31 cellular contexts compared by ENCODE assay signal in genomic region chr1:94765958-94766357, GRCh38. TPM values are rescaled to one million over a fixed set of nuclear protein-coding genes. Genes with fewer than 3 reads are reported as not detected.
"Had no signal": no experiment of that assay in that cellular context is flagged by ENCODE, and none has a peak within 500 bp of the region (broad histone marks: within the 10 kb centered on the region; RNA-seq: fewer than 3 reads in every experiment).

No MANE protein-coding gene starts in this region.

- H3K4me1 Mint-ChIP-seq: activated B cell treated with CpG ODN at 0.5 μM for 24 hours; activated naive CD4-positive, alpha-beta T cell treated with anti-CD3 and anti-CD28 coated beads, Interleukin-2, amount 10 ng/mL, durations not matched to agents 7 days and 5 days; activated naive CD8-positive, alpha-beta T cell treated with anti-CD3 and anti-CD28 coated beads, Interleukin-2, amount 10 ng/mL, durations not matched to agents 7 days and 5 days; central memory CD8-positive, alpha-beta T cell; T-helper 17 cell had no signal

- H3K4me3 ChIP-seq: coronary artery, esophagus squamous epithelium, gastroesophageal sphincter, heart right ventricle had no signal

- H3K9me3 ChIP-seq: esophagus squamous epithelium, gastroesophageal sphincter had no signal

- H3K27me3 Mint-ChIP-seq: effector memory CD8-positive, alpha-beta T cell had no signal

- H3K9me3 Mint-ChIP-seq: activated naive CD4-positive, alpha-beta T cell treated with anti-CD3 and anti-CD28 coated beads, Interleukin-2, amount 10 ng/mL, durations not matched to agents 7 days and 5 days; central memory CD8-positive, alpha-beta T cell; T-helper 2 cell treated with Interferon-gamma antibody and Interleukin-4, amounts not matched to agents 5 μg/mL and 100 μg/mL, for 36 hours had no signal

- H3K4me3 Mint-ChIP-seq: activated B cell treated with CpG ODN at 0.5 μM for 24 hours; activated CD8-positive, alpha-beta T cell treated with anti-CD3 and anti-CD28 coated beads for 36 hours; activated naive CD4-positive, alpha-beta T cell treated with anti-CD3 and anti-CD28 coated beads, Interleukin-2, amount 10 ng/mL, durations not matched to agents 7 days and 5 days; activated naive CD8-positive, alpha-beta T cell treated with anti-CD3 and anti-CD28 coated beads, Interleukin-2, amount 10 ng/mL, durations not matched to agents 7 days and 5 days; activated T-helper 1 cell treated with anti-CD3 and anti-CD28 coated beads, Interleukin-12 subunit alpha, Interleukin-12 subunit beta, Interleukin-2, Interleukin-4 antibody, amounts not matched to agents 30 ng/mL and 10 ng/mL and 1 ng/mL, durations not matched to agents 14 hours and 24 hours and 36 hours; central memory CD8-positive, alpha-beta T cell; effector memory CD8-positive, alpha-beta T cell; T-helper 17 cell; T-helper 2 cell treated with Interferon-gamma antibody and Interleukin-4, amounts not matched to agents 5 μg/mL and 100 μg/mL, for 36 hours had no signal

- DNase-seq: activated B cell treated with CpG ODN at 0.5 μM for 24 hours; activated CD4-positive, alpha-beta T cell treated with anti-CD3 and anti-CD28 coated beads for 48 hours; activated CD4-positive, alpha-beta T cell treated with anti-CD3 and anti-CD28 coated beads, Interleukin-2, amount 50 U/mL, for 1 hour; activated CD4-positive, alpha-beta T cell treated with anti-CD3 and anti-CD28 coated beads, Interleukin-2, amount 50 U/mL, for 48 hours; activated CD8-positive, alpha-beta memory T cell treated with anti-CD3 and anti-CD28 coated beads for 24 hours; activated CD8-positive, alpha-beta T cell treated with anti-CD3 and anti-CD28 coated beads for 36 hours; activated gamma-delta T cell; activated naive CD4-positive, alpha-beta T cell; activated naive CD4-positive, alpha-beta T cell treated with anti-CD3 and anti-CD28 coated beads, Interleukin-2, amount 10 ng/mL, durations not matched to agents 7 days and 5 days; activated naive CD8-positive, alpha-beta T cell treated with anti-CD3 and anti-CD28 coated beads, Interleukin-2, amount 10 ng/mL, durations not matched to agents 7 days and 5 days; activated T-cell treated with anti-CD3 and anti-CD28 coated beads, Interleukin-2, amount 50 U/mL, for 48 hours; amniotic stem cell; anterior cingulate cortex; brain microvascular endothelial cell; dermis blood vessel endothelial cell; effector CD4-positive, alpha-beta T cell; effector memory CD8-positive, alpha-beta T cell; esophagus squamous epithelium; foreskin melanocyte; heart right ventricle; T-helper 1 cell; T-helper 17 cell; T1000; WERI-Rb-1 had no signal

- H3K36me3 Mint-ChIP-seq: activated naive CD4-positive, alpha-beta T cell treated with anti-CD3 and anti-CD28 coated beads, Interleukin-2, amount 10 ng/mL, durations not matched to agents 7 days and 5 days; activated naive CD4-positive, alpha-beta T cell treated with anti-CD3 and anti-CD28 coated beads, Interleukin-2, amount 50 U/mL, for 72 hours; activated naive CD8-positive, alpha-beta T cell treated with anti-CD3 and anti-CD28 coated beads, Interleukin-2, amount 10 ng/mL, durations not matched to agents 7 days and 5 days had no signal

- H3K36me3 ChIP-seq: brain microvascular endothelial cell, esophagus squamous epithelium, gastroesophageal sphincter, heart right ventricle, WERI-Rb-1 had no signal

- H3K27me3 ChIP-seq: brain microvascular endothelial cell, esophagus squamous epithelium, gastroesophageal sphincter, heart right ventricle had no signal

- H3K27ac ChIP-seq: brain microvascular endothelial cell, coronary artery, esophagus squamous epithelium, gastroesophageal sphincter, heart right ventricle, WERI-Rb-1 had no signal

- H3K4me1 ChIP-seq: esophagus squamous epithelium, gastroesophageal sphincter had no signal

- ATAC-seq: activated CD4-positive, CD25-positive, alpha-beta regulatory T cell treated with anti-CD3 and anti-CD28 coated beads, Interleukin-2, amount 50 U/mL, for 24 hours; activated CD8-positive, alpha-beta T cell treated with anti-CD3 and anti-CD28 coated beads for 36 hours; activated naive CD4-positive, alpha-beta T cell treated with anti-CD3 and anti-CD28 coated beads, Interleukin-2, amount 50 U/mL, for 72 hours; effector memory CD8-positive, alpha-beta T cell; gastroesophageal sphincter; heart right ventricle; T-helper 17 cell had no signal

RNA-seq across cellular contexts. Expression of gene SLC44A3, which starts 54.2 kb away (rescaled TPM):
- total RNA-seq: activated B cell treated with CpG ODN at 0.5 μM for 24 hours; activated CD8-positive, alpha-beta T cell treated with anti-CD3 and anti-CD28 coated beads for 36 hours; activated naive CD4-positive, alpha-beta T cell treated with anti-CD3 and anti-CD28 coated beads, Interleukin-2, amount 50 U/mL, for 72 hours; activated T-helper 1 cell treated with anti-CD3 and anti-CD28 coated beads, Interleukin-12 subunit alpha, Interleukin-12 subunit beta, Interleukin-2, Interleukin-4 antibody, amounts not matched to agents 30 ng/mL and 10 ng/mL and 1 ng/mL, durations not matched to agents 14 hours and 24 hours and 36 hours had no signal
